Comparison of ENCODE assay signal across 9 cellular contexts in the genomic region with DNA sequence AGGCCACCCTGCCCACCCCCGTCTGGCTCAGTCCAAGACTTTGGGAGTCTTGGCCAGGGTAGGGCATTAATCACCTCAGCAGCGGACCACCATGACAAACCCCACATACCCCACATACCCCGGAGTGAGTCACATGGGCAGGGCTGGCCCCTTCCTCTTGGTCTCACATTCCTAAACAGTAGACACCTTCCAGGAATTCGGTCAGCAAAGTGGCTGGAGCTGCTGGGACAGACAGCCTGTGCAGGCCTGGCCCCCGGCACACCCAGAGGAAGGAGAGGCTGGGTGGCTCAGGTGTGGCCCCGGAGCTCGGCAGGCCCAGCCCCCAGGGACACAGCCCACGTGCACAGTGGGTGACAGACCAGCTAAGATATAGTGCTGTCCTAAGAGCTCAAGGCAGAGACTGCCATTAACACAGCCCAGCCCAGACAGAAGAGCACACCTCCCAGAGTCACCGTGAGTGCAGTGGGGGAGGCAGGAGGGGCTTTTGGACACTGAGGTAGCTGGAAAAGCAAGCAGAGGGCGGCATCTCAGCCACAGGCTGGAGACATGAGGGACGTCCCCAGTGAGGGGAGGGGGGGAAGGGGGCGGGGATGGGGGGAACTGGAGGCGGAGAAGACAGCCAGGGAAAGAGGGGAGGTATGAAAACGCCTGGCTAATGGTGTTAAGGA. TPM values are rescaled to one million over a fixed set of nuclear protein-coding genes. Genes with fewer than 3 reads are reported as not detected.
DNase-seq lines count a peak whose midpoint lies in the region; TF ChIP-seq lines count a peak whose summit lies in the region.
"Had no signal": no experiment of that assay in that cellular context is flagged by ENCODE, and none has a peak within 500 bp of the region (broad histone marks: within the 10 kb centered on the region; RNA-seq: fewer than 3 reads in every experiment).

No MANE protein-coding gene starts in this region.

- CTCF ChIA-PET in GM10248 (lab: Yijun Ruan, JAX), result interaction anchor here (0.9 kb wide), 1 partner anchor 21 kb away, joined by 3 read pairs; no protein-coding TSS in a partner anchor

- POLR2A ChIA-PET in GM10248 (lab: Yijun Ruan, JAX), result no interaction called here

- peaks cover 52% of the 10 kb centered on the region for H3K4me1 Mint-ChIP-seq in progenitor cell of endocrine pancreas (ENCODE audit: low read depth)

- no peaks in the 10 kb centered on the region for H3K36me3 Mint-ChIP-seq in progenitor cell of endocrine pancreas (ENCODE audit: insufficient read depth)

- no peak for TF ChIP-seq CTCF in progenitor cell of endocrine pancreas (IDR thresholded peaks at IDR 0.05; ENCODE audit: unreplicated experiment)
- TF ChIP-seq CTCF in GM10248 (IDR thresholded peaks at IDR 0.05; ENCODE audit: control extremely low read depth, extremely low read depth, low read depth, missing control alignments), result no peak

- DNase-seq in EL (peak; percentile 97), RPMI7951 (ENCODE audit: low read depth) (peak; percentile 52), glomerular visceral epithelial cell (ENCODE audit: extremely low spot score) (peak; percentile 96), progenitor cell of endocrine pancreas (ENCODE audit: low spot score, unreplicated experiment) (peak; percentile 50), superior temporal gyrus (ENCODE audit: extremely low spot score) (no peak), GM10248 (ENCODE audit: extremely low spot score) (no peak), NCI-H774 (lab: John Stamatoyannopoulos, UW) (no peak)
- no peak for DNase-seq in activated CD4-positive, alpha-beta T cell treated with anti-CD3 and anti-CD28 coated beads, Interleukin-2, amount 50 U/mL, for 4 hours
- DNase-seq: activated CD4-positive, alpha-beta T cell treated with anti-CD3 and anti-CD28 coated beads, Interleukin-2, amount 50 U/mL, for 1 hour had no signal

- peak overlapping the region; percentile 45 for H3K4me3 Mint-ChIP-seq in progenitor cell of endocrine pancreas (ENCODE audit: low read depth)

- peak overlapping the region; percentile 99 for H3K27ac Mint-ChIP-seq in progenitor cell of endocrine pancreas

- H3K9me3 Mint-ChIP-seq in progenitor cell of endocrine pancreas (ENCODE audit: low read depth), result no peaks in the 10 kb centered on the region

- no peaks in the 10 kb centered on the region for H3K27me3 Mint-ChIP-seq in progenitor cell of endocrine pancreas

RNA-seq across cellular contexts. Expression of a gene that starts 24.0 kb away (rescaled TPM):
- total RNA-seq in RPMI7951 (2014; rRNA removed; shearing (Covaris generic)), result 3.4 and 5.8 TPM in 2 replicates
- total RNA-seq in progenitor cell of endocrine pancreas, result 43.6 and 44.9 TPM in 2 replicates

Comparison
In these comparisons a context has a peak if more than half of its experiments do, and no peak if none do; other contexts are left out.
1. DNase-seq: peak in EL (single experiment), RPMI7951 (single experiment), glomerular visceral epithelial cell (single experiment) and progenitor cell of endocrine pancreas (single experiment); none in superior temporal gyrus (single experiment), GM10248 (single experiment), NCI-H774 (single experiment) and activated CD4-positive, alpha-beta T cell treated with anti-CD3 and anti-CD28 coated beads, Interleukin-2, amount 50 U/mL, for 4 hours (0 of 2).